26 cellular contexts compared by ENCODE assay signal in genomic region chr1:185961664-185962063, GRCh38.
A peak's percentile ranks its signal among the peaks of the same experiment; 100 is the strongest.
DNase-seq lines count a peak whose midpoint lies in the region; FAIRE-seq and TF ChIP-seq lines count a peak whose summit lies in the region.
"Had no signal": no experiment of that assay in that cellular context is flagged by ENCODE, and none has a peak within 500 bp of the region (broad histone marks: within the 10 kb centered on the region; RNA-seq: fewer than 3 reads in every experiment).

No MANE protein-coding gene starts in this region.

- H3K27ac ChIP-seq in left ventricle myocardium inferior (replicated peaks) (peak overlapping the region; percentile 63), right atrium auricular region (no peak overlapping the region), smooth muscle cell (ENCODE audit: low read depth) (peak overlapping the region; percentile 65)
- H3K27ac ChIP-seq: BLaER1, ovary, upper lobe of right lung had no signal

- 64% methylated on average over 2 of the region's 2 CpGs for WGBS in smooth muscle cell (ENCODE audit: low lambda C conversion rate)

- H3K9me3 ChIP-seq in left ventricle myocardium inferior (replicated peaks), result no peaks in the 10 kb centered on the region
- no peaks in the 10 kb centered on the region for H3K9me3 ChIP-seq in right atrium auricular region
- H3K9me3 ChIP-seq in smooth muscle cell (replicated peaks; ENCODE audit: low read depth), result no peaks in the 10 kb centered on the region
- H3K9me3 ChIP-seq: BLaER1, ovary, upper lobe of right lung had no signal

- H3K36me3 ChIP-seq in left ventricle myocardium inferior, result no peaks in the 10 kb centered on the region
- H3K36me3 ChIP-seq in right atrium auricular region, result no peaks in the 10 kb centered on the region
- H3K36me3 ChIP-seq in bronchial epithelial cell (ENCODE audit: control insufficient read depth, insufficient read depth, low read length), result no peaks in the 10 kb centered on the region
- H3K36me3 ChIP-seq in smooth muscle cell (ENCODE audit: low read depth), result no peaks in the 10 kb centered on the region
- H3K36me3 ChIP-seq: BLaER1, ovary, upper lobe of right lung had no signal

- H3K4me1 ChIP-seq in left ventricle myocardium inferior (peaks cover 55% of the 10 kb centered on the region), right atrium auricular region (peaks cover 0 to 44% of the 10 kb centered on the region in 2 donors), smooth muscle cell (ENCODE audit: low read depth) (peaks cover 40% of the 10 kb centered on the region)

- H2AFZ ChIP-seq in smooth muscle cell (ENCODE audit: low read depth), result no peak overlapping the region

- no peaks in the 10 kb centered on the region for H3K79me2 ChIP-seq in smooth muscle cell (ENCODE audit: low read depth)

- TF ChIP-seq CTCF in left ventricle myocardium inferior (IDR thresholded peaks at IDR 0.05; ENCODE audit: borderline replicate concordance) (no peak), right atrium auricular region (IDR thresholded peaks at IDR 0.05) (no peak), bronchial epithelial cell (IDR thresholded peaks at IDR 0.05; ENCODE audit: insufficient read depth, low read length, severe bottlenecking) (no peak), fibroblast of pulmonary artery (IDR thresholded peaks at IDR 0.05; ENCODE audit: low read length, missing control alignments) (no peak), smooth muscle cell (IDR thresholded peaks at IDR 0.05; ENCODE audit: borderline replicate concordance, insufficient read depth, poor library complexity, severe bottlenecking) (no peak)

- DNase-seq in left ventricle myocardium inferior, result no peak
- DNase-seq in right atrium auricular region (ENCODE audit: low spot score), result no peak
- DNase-seq in bronchial epithelial cell (ENCODE audit: low read depth), result peak; percentile 72
- peak; percentile 29 for DNase-seq in fibroblast of pulmonary artery (ENCODE audit: low read depth)
- DNase-seq in smooth muscle cell (lab: John Stamatoyannopoulos, UW; ENCODE audit: unreplicated experiment), result no peak
- no peak for DNase-seq in NCI-H146 (lab: John Stamatoyannopoulos, UW)
- no peak for DNase-seq in KG1 (lab: John Stamatoyannopoulos, UW)
- DNase-seq in OCI-M2 (lab: John Stamatoyannopoulos, UW; ENCODE audit: unreplicated experiment), result no peak
- DNase-seq: activated CD4-positive, alpha-beta T cell treated with anti-CD3 and anti-CD28 coated beads for 4 hours; aorta; DMS79 treated with DMSO at 0.1 percent for 48 hours; foreskin melanocyte; GOT3; hypothalamus; Kasumi-1; kidney; naive thymus-derived CD4-positive, alpha-beta T cell; NCI-H1048; NCI-H1930; NCI-H2227 treated with DMSO at 0.1 percent for 48 hours; NCI-H748 treated with DMSO at 0.1 percent for 48 hours; ovary; SIG-M5; upper lobe of right lung had no signal

- H3K4me2 ChIP-seq in smooth muscle cell, result peak overlapping the region; percentile 72
- H3K4me2 ChIP-seq: BLaER1 had no signal

- H3K4me3 ChIP-seq in left ventricle myocardium inferior, result no peak overlapping the region
- no peak overlapping the region for H3K4me3 ChIP-seq in right atrium auricular region
- H3K4me3 ChIP-seq in bronchial epithelial cell (ENCODE audit: low read depth, low read length), result no peak overlapping the region
- H3K4me3 ChIP-seq in fibroblast of pulmonary artery (replicated peaks; ENCODE audit: low read depth, low read length), result no peak overlapping the region
- H3K4me3 ChIP-seq in smooth muscle cell, result no peak overlapping the region
- H3K4me3 ChIP-seq: BLaER1, ovary, upper lobe of right lung had no signal

- no peaks in the 10 kb centered on the region for H4K20me1 ChIP-seq in smooth muscle cell (ENCODE audit: low read depth)
- H4K20me1 ChIP-seq: BLaER1 had no signal

- peaks cover 9% of the 10 kb centered on the region for H3F3A ChIP-seq in smooth muscle cell (ENCODE audit: low read depth)

- FAIRE-seq in bronchial epithelial cell (lab: Jason Lieb, UNC), result no peak
- FAIRE-seq: A204.1, kidney had no signal

- H3K27me3 ChIP-seq in left ventricle myocardium inferior (ENCODE audit: low read depth) (no peaks in the 10 kb centered on the region), right atrium auricular region (no peaks in the 10 kb centered on the region), bronchial epithelial cell (ENCODE audit: control insufficient read depth, insufficient read depth, low read length) (no peaks in the 10 kb centered on the region), smooth muscle cell (ENCODE audit: low read depth) (no peaks in the 10 kb centered on the region)
- H3K27me3 ChIP-seq: BLaER1, ovary, upper lobe of right lung had no signal

- intact Hi-C loops in left ventricle myocardium inferior (cut with micrococcal nuclease), result no loop called here

- no peak overlapping the region for H3K9ac ChIP-seq in smooth muscle cell (ENCODE audit: low read depth)
- H3K9ac ChIP-seq: BLaER1 had no signal

Comparison
In these comparisons a context has a peak if more than half of its experiments do, and no peak if none do; other contexts are left out.
1. H3K27ac ChIP-seq: peak in left ventricle myocardium inferior (single experiment) and smooth muscle cell (single experiment); none in right atrium auricular region (0 of 2).
2. DNase-seq: peak in bronchial epithelial cell (single experiment) and fibroblast of pulmonary artery (single experiment); none in left ventricle myocardium inferior (single experiment), right atrium auricular region (single experiment), smooth muscle cell (single experiment), NCI-H146 (single experiment), KG1 (single experiment) and OCI-M2 (single experiment).